In genomic region chr2:220887271-220887870, GRCh38 we compare ENCODE assay signal across 21 cellular contexts.
"Had no signal": no experiment of that assay in that cellular context is flagged by ENCODE, and none has a peak within 500 bp of the region (broad histone marks: within the 10 kb centered on the region; RNA-seq: fewer than 3 reads in every experiment).

No MANE protein-coding gene starts in this region.

- H3K27me3 Mint-ChIP-seq: activated CD4-positive, alpha-beta T cell treated with anti-CD3 and anti-CD28 coated beads, Interleukin-2, amount 10 ng/mL, durations not matched to agents 7 days and 5 days had no signal

- H3K27ac Mint-ChIP-seq: activated CD4-positive, alpha-beta T cell treated with anti-CD3 and anti-CD28 coated beads, Interleukin-2, amount 10 ng/mL, durations not matched to agents 7 days and 5 days; activated CD8-positive, alpha-beta T cell treated with anti-CD3 and anti-CD28 coated beads, Interleukin-2, amount 10 ng/mL, durations not matched to agents 7 days and 5 days; activated naive CD4-positive, alpha-beta T cell treated with anti-CD3 and anti-CD28 coated beads for 36 hours; activated T-cell treated with anti-CD3 and anti-CD28 coated beads, Interleukin-2, amount 50 U/mL, for 24 hours; naive thymus-derived CD8-positive, alpha-beta T cell; stimulated activated effector memory CD8-positive, alpha-beta T cell treated with anti-CD3 and anti-CD28 coated beads, Interleukin-12 subunit alpha, Interleukin-12 subunit beta, amount 100 ng/mL, for 72 hours had no signal

- ATAC-seq: activated CD4-positive, CD25-positive, alpha-beta regulatory T cell treated with anti-CD3 and anti-CD28 coated beads, Interleukin-2, amount 50 U/mL, for 24 hours; activated CD8-positive, alpha-beta T cell treated with anti-CD3 and anti-CD28 coated beads, Interleukin-2, amount 10 ng/mL, durations not matched to agents 7 days and 5 days; gastrocnemius medialis; left ventricle myocardium superior; naive thymus-derived CD8-positive, alpha-beta T cell; sciatic nerve; stimulated activated effector memory CD8-positive, alpha-beta T cell treated with anti-CD3 and anti-CD28 coated beads, Interleukin-12 subunit alpha, Interleukin-12 subunit beta, amount 100 ng/mL, for 72 hours; upper lobe of right lung had no signal

- H3K4me1 ChIP-seq: parathyroid adenoma, stomach, testis, upper lobe of right lung had no signal

- FAIRE-seq: endometrium had no signal

- H3K79me2 ChIP-seq: parathyroid adenoma had no signal

- H3K4me3 ChIP-seq: gastrocnemius medialis, stomach, testis, upper lobe of right lung had no signal

- H3K4me1 Mint-ChIP-seq: activated CD4-positive, alpha-beta T cell treated with anti-CD3 and anti-CD28 coated beads, Interleukin-2, amount 10 ng/mL, durations not matched to agents 7 days and 5 days; naive thymus-derived CD8-positive, alpha-beta T cell; stimulated activated effector memory CD8-positive, alpha-beta T cell treated with anti-CD3 and anti-CD28 coated beads, Interleukin-12 subunit alpha, Interleukin-12 subunit beta, amount 100 ng/mL, for 72 hours had no signal

- H2AFZ ChIP-seq: parathyroid adenoma had no signal

- H3K27me3 ChIP-seq: gastrocnemius medialis, stomach, testis, upper lobe of right lung had no signal

- H3K36me3 ChIP-seq: gastrocnemius medialis, stomach, upper lobe of right lung had no signal

- DNase-seq: activated CD4-positive, alpha-beta T cell treated with anti-CD3 and anti-CD28 coated beads, Interleukin-2, amount 10 ng/mL, durations not matched to agents 7 days and 5 days; activated CD8-positive, alpha-beta T cell treated with anti-CD3 and anti-CD28 coated beads, Interleukin-2, amount 10 ng/mL, durations not matched to agents 7 days and 5 days; activated naive CD4-positive, alpha-beta T cell treated with anti-CD3 and anti-CD28 coated beads for 36 hours; activated T-cell treated with anti-CD3 and anti-CD28 coated beads, Interleukin-2, amount 50 U/mL, for 24 hours; aorta; erythroblast; gastrocnemius medialis; head of caudate nucleus; kidney glomerular epithelial cell; left ventricle myocardium superior; naive thymus-derived CD8-positive, alpha-beta T cell; stimulated activated CD4-positive, alpha-beta T cell treated with anti-CD3 and anti-CD28 coated beads, Interleukin-4, amount 100 ng/mL, for 24 hours; stomach; T1000; testis; upper lobe of right lung had no signal

- H3K36me3 Mint-ChIP-seq: naive thymus-derived CD8-positive, alpha-beta T cell; stimulated activated effector memory CD8-positive, alpha-beta T cell treated with anti-CD3 and anti-CD28 coated beads, Interleukin-12 subunit alpha, Interleukin-12 subunit beta, amount 100 ng/mL, for 72 hours had no signal

- H3K27ac ChIP-seq: gastrocnemius medialis, parathyroid adenoma, stomach, testis, upper lobe of right lung had no signal

- H3K9me3 ChIP-seq: gastrocnemius medialis, stomach, testis, upper lobe of right lung had no signal

- H3K4me3 Mint-ChIP-seq: activated CD4-positive, alpha-beta T cell treated with anti-CD3 and anti-CD28 coated beads, Interleukin-2, amount 10 ng/mL, durations not matched to agents 7 days and 5 days; activated CD8-positive, alpha-beta T cell treated with anti-CD3 and anti-CD28 coated beads, Interleukin-2, amount 10 ng/mL, durations not matched to agents 7 days and 5 days; activated naive CD4-positive, alpha-beta T cell treated with anti-CD3 and anti-CD28 coated beads for 36 hours; activated T-cell treated with anti-CD3 and anti-CD28 coated beads, Interleukin-2, amount 50 U/mL, for 24 hours; naive thymus-derived CD8-positive, alpha-beta T cell; stimulated activated effector memory CD8-positive, alpha-beta T cell treated with anti-CD3 and anti-CD28 coated beads, Interleukin-12 subunit alpha, Interleukin-12 subunit beta, amount 100 ng/mL, for 72 hours had no signal

- H3K9ac ChIP-seq: parathyroid adenoma had no signal

- H3K9me3 Mint-ChIP-seq: activated CD4-positive, alpha-beta T cell treated with anti-CD3 and anti-CD28 coated beads, Interleukin-2, amount 10 ng/mL, durations not matched to agents 7 days and 5 days; activated naive CD4-positive, alpha-beta T cell treated with anti-CD3 and anti-CD28 coated beads for 36 hours; activated T-cell treated with anti-CD3 and anti-CD28 coated beads, Interleukin-2, amount 50 U/mL, for 24 hours; stimulated activated effector memory CD8-positive, alpha-beta T cell treated with anti-CD3 and anti-CD28 coated beads, Interleukin-12 subunit alpha, Interleukin-12 subunit beta, amount 100 ng/mL, for 72 hours had no signal
